Comparison of ENCODE assay signal across 3 cellular contexts in genomic region chr1:20169932-20170331, GRCh38.
TF ChIP-seq lines count a peak whose summit lies in the region.

No MANE protein-coding gene starts in this region.

TF ChIP-seq in A549, 52 proteins besides CTCF, POLR2A, EP300 and RAD21:
- TF ChIP-seq NPAS2 (CRISPR knock-in tag; IDR thresholded peaks at IDR 0.05; ENCODE audit: borderline replicate concordance) (no peak), ZFP36 (IDR thresholded peaks at IDR 0.05; ENCODE audit: borderline replicate concordance, partially characterized antibody) (peak; percentile 40)
TF ChIP-seq in A549: peak in this region for 1.

TF ChIP-seq in HEK293, 187 proteins besides CTCF, POLR2A, EP300 and RAD21:
- TF ChIP-seq PRDM4 (tag by site-specific recombination; IDR thresholded peaks at IDR 0.05) (no peak), ZNF549 (tag by site-specific recombination; IDR thresholded peaks at IDR 0.05) (no peak), ZNF768 (tag by site-specific recombination; IDR thresholded peaks at IDR 0.05) (0 out of 2 replicates have a peak, but pooled peaks have one; percentile 44), GFI1B (tag by site-specific recombination; IDR thresholded peaks at IDR 0.05) (no peak), ZNF777 (tag by site-specific recombination; IDR thresholded peaks at IDR 0.05; ENCODE audit: borderline replicate concordance) (no peak), ZNF214 (tag by site-specific recombination; IDR thresholded peaks at IDR 0.05; ENCODE audit: borderline replicate concordance) (no peak), RBAK (tag by site-specific recombination; IDR thresholded peaks at IDR 0.05) (no peak), ZNF548 (tag by site-specific recombination; IDR thresholded peaks at IDR 0.05) (no peak)

TF ChIP-seq in K562, 482 proteins besides CTCF, POLR2A, EP300 and RAD21:
- TF ChIP-seq ZNF785 (CRISPR knock-in tag; IDR thresholded peaks at IDR 0.05): no peak
- peak; percentile 32 for TF ChIP-seq CHD4 (IDR thresholded peaks at IDR 0.05; ENCODE audit: insufficient read depth, insufficient replicate concordance, low read depth, low read length, poor library complexity, severe bottlenecking)
- TF ChIP-seq NEUROD1 (IDR thresholded peaks at IDR 0.05; ENCODE audit: borderline replicate concordance, low read depth, low read length, partially characterized antibody): no peak
- TF ChIP-seq ZNF143 (CRISPR knock-in tag; IDR thresholded peaks at IDR 0.05): 0 out of 2 replicates have a peak, but pooled peaks have one; percentile 28
- peak; percentile 91 for TF ChIP-seq ADNP (tag; IDR thresholded peaks at IDR 0.05)
- TF ChIP-seq RCOR1 (IDR thresholded peaks at IDR 0.05; ENCODE audit: borderline replicate concordance in 1 of 2, low read depth in 2 of 2, low read length in 2 of 2): peak in 1 of 2 experiments; percentile 57; a peak in 2 of 4 replicates
- TF ChIP-seq THAP12 (CRISPR knock-in tag; IDR thresholded peaks at IDR 0.05): no peak
- peak; percentile 97 for TF ChIP-seq RBM25 (IDR thresholded peaks at IDR 0.05; ENCODE audit: low read depth, low read length, severe bottlenecking)
- TF ChIP-seq ZFP36 (IDR thresholded peaks at IDR 0.05; ENCODE audit: low read depth, low read length, partially characterized antibody): peak; percentile 85
- TF ChIP-seq PTBP1 (IDR thresholded peaks at IDR 0.05; ENCODE audit: low read depth, low read length): peak; percentile 79; the same call in 1 of the 2 replicates
- TF ChIP-seq FOXA3 (CRISPR knock-in tag; conservative IDR thresholded peaks at IDR 0.05 in 1 of 2, IDR thresholded peaks at IDR 0.05 in 1 of 2): no peak
- TF ChIP-seq CBX1 (IDR thresholded peaks at IDR 0.05; ENCODE audit: low read depth): peak; percentile 93; the same call in 1 of the 2 replicates
- no peak for TF ChIP-seq CREM (IDR thresholded peaks at IDR 0.05; ENCODE audit: low read depth)
- no peak for TF ChIP-seq E2F4 (CRISPR knock-in tag; IDR thresholded peaks at IDR 0.05; ENCODE audit: low read depth)
- TF ChIP-seq ZBTB1 (CRISPR knock-in tag; IDR thresholded peaks at IDR 0.05; ENCODE audit: borderline replicate concordance, low read depth): 0 out of 2 replicates have a peak, but pooled peaks have one; percentile 38
- TF ChIP-seq PPARD (CRISPR knock-in tag; IDR thresholded peaks at IDR 0.05): no peak
- TF ChIP-seq USF2 (CRISPR knock-in tag; IDR thresholded peaks at IDR 0.05): no peak
- TF ChIP-seq ELK1 (CRISPR knock-in tag; IDR thresholded peaks at IDR 0.05): no peak
- peak; percentile 77 to 87 for TF ChIP-seq KDM1A (IDR thresholded peaks at IDR 0.05)
- TF ChIP-seq SIX5 (IDR thresholded peaks at IDR 0.05; ENCODE audit: borderline replicate concordance in 1 of 2, insufficient read depth in 1 of 2, low read depth in 1 of 2, low read length in 2 of 2): no peak
- TF ChIP-seq EWSR1 (IDR thresholded peaks at IDR 0.05; ENCODE audit: borderline replicate concordance, low read depth, partially characterized antibody): no peak
- TF ChIP-seq SPI1 (IDR thresholded peaks at IDR 0.05; ENCODE audit: borderline replicate concordance, low read depth, low read length): no peak
- no peak for TF ChIP-seq MTA2 (IDR thresholded peaks at IDR 0.05; ENCODE audit: low read depth)
- TF ChIP-seq BCOR (IDR thresholded peaks at IDR 0.05): peak; percentile 96
- 0 out of 2 replicates have a peak, but pooled peaks have one; percentile 49 for TF ChIP-seq HDAC2 (IDR thresholded peaks at IDR 0.05)
- peak; percentile 78; the same call in 1 of the 2 replicates for TF ChIP-seq SMARCA5 (IDR thresholded peaks at IDR 0.05)
